10 cellular contexts compared by ENCODE assay signal in the genomic region with DNA sequence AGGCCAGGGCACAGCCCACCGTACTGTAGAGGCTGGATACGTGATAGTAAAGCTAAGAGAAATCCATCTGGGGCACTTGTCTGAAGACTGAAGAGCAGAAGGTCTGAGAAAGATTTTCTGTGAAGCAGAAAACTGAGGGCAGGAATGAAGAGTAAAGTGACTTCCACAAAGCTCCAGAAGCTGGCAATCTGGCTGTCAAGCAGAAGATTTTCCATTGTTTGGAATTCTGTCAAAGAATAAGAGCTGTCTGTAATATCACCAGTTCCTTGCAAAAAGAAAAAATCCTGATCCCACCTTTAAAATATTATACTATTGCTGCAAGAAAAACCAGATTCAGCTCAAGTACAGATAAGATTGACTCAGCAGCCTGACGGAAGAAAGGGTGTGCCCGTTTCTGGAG.
"Had no signal": no experiment of that assay in that cellular context is flagged by ENCODE, and none has a peak within 500 bp of the region (broad histone marks: within the 10 kb centered on the region; RNA-seq: fewer than 3 reads in every experiment).

No MANE protein-coding gene starts in this region.

- H2AFZ ChIP-seq: GM23248 had no signal

- H3K4me2 ChIP-seq: KMS-11 had no signal

- H3K27ac ChIP-seq: GM23248, HL-60, KMS-11 had no signal

- H3K36me3 Mint-ChIP-seq: IgD-negative memory B cell had no signal

- H3K4me1 ChIP-seq: HAP-1 had no signal

- ATAC-seq: HCT116, HepG2 had no signal

- H3K9ac ChIP-seq: GM23248, KMS-11 had no signal

- H3K4me3 ChIP-seq: GM23248, HAP-1 had no signal

- H3K27me3 Mint-ChIP-seq: IgD-negative memory B cell had no signal

- H3K36me3 ChIP-seq: HAP-1 had no signal

- H3K4me3 Mint-ChIP-seq: HFFc6, IgD-negative memory B cell had no signal

- H3K4me1 Mint-ChIP-seq: IgD-negative memory B cell had no signal

- DNase-seq: GM23248, H7, HFFc6, KBM-7 had no signal

- H3K27ac Mint-ChIP-seq: HFFc6, IgD-negative memory B cell had no signal

- H3K9me3 Mint-ChIP-seq: HFFc6 had no signal
